ENCODE assay signal across 18 cellular contexts in genomic region chr12:81499809-81500208, GRCh38.
"Had no signal": no experiment of that assay in that cellular context is flagged by ENCODE, and none has a peak within 500 bp of the region (broad histone marks: within the 10 kb centered on the region; RNA-seq: fewer than 3 reads in every experiment).

No MANE protein-coding gene starts in this region.

- H3K9me3 ChIP-seq: colonic mucosa, esophagus muscularis mucosa, neutrophil, ovary, prostate gland, thyroid gland had no signal

- H3K36me3 ChIP-seq: colonic mucosa, esophagus muscularis mucosa, neutrophil, ovary, prostate gland, thyroid gland had no signal

- ATAC-seq: activated T-cell treated with anti-CD3 and anti-CD28 coated beads, Interleukin-2, amount 50 U/mL, for 4 hours; left colon; T-cell had no signal

- H3K27me3 ChIP-seq: colonic mucosa, esophagus muscularis mucosa, neutrophil, ovary, thyroid gland had no signal

- H3K27ac ChIP-seq: colonic mucosa, esophagus muscularis mucosa, neutrophil, ovary, prostate gland, thyroid gland had no signal

- DNase-seq: activated CD4-positive, alpha-beta T cell treated with anti-CD3 and anti-CD28 coated beads, Interleukin-2, amount 50 U/mL, for 4 hours; activated CD8-positive, alpha-beta memory T cell treated with anti-CD3 and anti-CD28 coated beads, Interleukin-2, amount 50 U/mL, for 48 hours; activated naive CD4-positive, alpha-beta T cell treated with Interleukin-2 at 50 U/mL for 16 hours; activated naive CD8-positive, alpha-beta T cell treated with anti-CD3 and anti-CD28 coated beads for 36 hours; activated T-cell treated with anti-CD3 and anti-CD28 coated beads, Interleukin-2, amount 50 U/mL, for 4 hours; colonic mucosa; head of caudate nucleus; islet precursor cell; left colon; mammary epithelial cell; ovary; stimulated activated CD4-positive, alpha-beta T cell treated with anti-CD3 and anti-CD28 coated beads, Interleukin-12 subunit alpha, Interleukin-12 subunit beta, amount 100 ng/mL, for 4 hours; substantia nigra; T-cell had no signal

- H3K4me1 ChIP-seq: colonic mucosa, esophagus muscularis mucosa, prostate gland, thyroid gland had no signal

- H3K4me3 ChIP-seq: colonic mucosa, esophagus muscularis mucosa, ovary, prostate gland, thyroid gland had no signal
